ENCODE assay signal across 8 cellular contexts in genomic region chr1:211577277-211577825, GRCh38. TPM values are rescaled to one million over a fixed set of nuclear protein-coding genes. Genes with fewer than 3 reads are reported as not detected.
DNase-seq lines count a peak whose midpoint lies in the region; ATAC-seq and TF ChIP-seq lines count a peak whose summit lies in the region.

No MANE protein-coding gene starts in this region.

- POLR2A ChIA-PET in OCI-LY7 (lab: Charles Lee): no interaction called here

- H3K4me3 ChIP-seq in OCI-LY7 (ENCODE audit: low read depth, low read length, poor library complexity, severe bottlenecking): peak overlapping the region; percentile 83

- H2AFZ ChIP-seq in OCI-LY7 (ENCODE audit: low read length): peak overlapping the region; percentile 47; the same call in 1 of the 2 replicates

- DNase-seq in OCI-LY7 (ENCODE audit: low spot score) (no peak), endothelial cell (ENCODE audit: low spot score) (no peak), osteocyte (ENCODE audit: extremely low spot score, unreplicated experiment) (peak; percentile 57), NCI-H82 (lab: John Stamatoyannopoulos, UW) (no peak), inferior parietal cortex (ENCODE audit: extremely low spot score) (no peak), SIG-M5 treated with dmso at 0.1 percent for 504 hours (lab: John Stamatoyannopoulos, UW; ENCODE audit: unreplicated experiment) (no peak)

- H3K27ac Mint-ChIP-seq in endothelial cell (ENCODE audit: unreplicated experiment): peak overlapping the region; percentile 72
- peak overlapping the region; percentile 74 for H3K27ac Mint-ChIP-seq in osteocyte (ENCODE audit: unreplicated experiment)

- BruUV-seq in OCI-LY7 (replicated peaks; lab: Mats Ljungman, UMichigan): no TSS peak

- H3K36me3 ChIP-seq in ES-I3 (ENCODE audit: insufficient read depth, low read length) (0 out of 2 replicates have a peak, but pooled peaks cover 4% of the 10 kb centered on the region), OCI-LY7 (ENCODE audit: insufficient read depth, low read length) (peaks cover 29% of the 10 kb centered on the region)

- H3K27me3 Mint-ChIP-seq in endothelial cell (ENCODE audit: unreplicated experiment): peaks cover 5% of the 10 kb centered on the region
- H3K27me3 Mint-ChIP-seq in osteocyte (ENCODE audit: unreplicated experiment): no peaks in the 10 kb centered on the region

- no peaks in the 10 kb centered on the region for H3K9me3 ChIP-seq in ES-I3 (ENCODE audit: control insufficient read depth, insufficient read depth, low read length)
- H3K9me3 ChIP-seq in OCI-LY7 (ENCODE audit: low read length): no peaks in the 10 kb centered on the region

- H3K4me1 Mint-ChIP-seq in endothelial cell (ENCODE audit: unreplicated experiment) (peaks cover 23% of the 10 kb centered on the region), osteocyte (ENCODE audit: unreplicated experiment) (peaks cover 41% of the 10 kb centered on the region)

- TF ChIP-seq CTCF in OCI-LY7 (conservative IDR thresholded peaks at IDR 0.05; ENCODE audit: low read length): no peak
- no peak for TF ChIP-seq CTCF in endothelial cell (IDR thresholded peaks at IDR 0.05; ENCODE audit: unreplicated experiment)
- TF ChIP-seq CTCF in osteocyte (IDR thresholded peaks at IDR 0.05): no peak

- H3K27ac ChIP-seq in OCI-LY7 (ENCODE audit: low read depth, low read length, poor library complexity, severe bottlenecking): no peak overlapping the region

- peak overlapping the region; percentile 99 for H3K4me2 ChIP-seq in OCI-LY7 (ENCODE audit: low read length)

- intact Hi-C loops in OCI-LY7 (cut with micrococcal nuclease; ENCODE audit: unreplicated experiment): loop anchor here (1.0 to 10.0 kb wide), 4 partner anchors 72 to 1750 kb away; partner anchors contain the start of genes TRAF5 and UTP25

- peaks cover 25% of the 10 kb centered on the region for H3K79me2 ChIP-seq in OCI-LY7 (ENCODE audit: insufficient read depth, low read depth, low read length)

- peak overlapping the region; percentile 73 for H3K9ac ChIP-seq in ES-I3 (ENCODE audit: low read depth, low read length)

- H3K36me3 Mint-ChIP-seq in endothelial cell (ENCODE audit: low read depth, unreplicated experiment) (no peaks in the 10 kb centered on the region), osteocyte (ENCODE audit: unreplicated experiment) (peaks cover 21% of the 10 kb centered on the region)

- no peaks in the 10 kb centered on the region for H3K9me2 ChIP-seq in OCI-LY7 (ENCODE audit: insufficient read depth, low read length)

- ATAC-seq in GM19328 (IDR thresholded peaks at IDR 0.05; ENCODE audit: unreplicated experiment): no peak

- H3K4me1 ChIP-seq in ES-I3 (ENCODE audit: insufficient read depth, low read length) (peaks cover 30% of the 10 kb centered on the region), OCI-LY7 (ENCODE audit: insufficient read depth, low read length, poor library complexity, severe bottlenecking) (peaks cover 35% of the 10 kb centered on the region)

- peaks cover 12% of the 10 kb centered on the region for H4K20me1 ChIP-seq in OCI-LY7 (ENCODE audit: insufficient read depth, low read length)

- H3K4me3 Mint-ChIP-seq in endothelial cell (ENCODE audit: unreplicated experiment) (peak overlapping the region; percentile 95), osteocyte (ENCODE audit: unreplicated experiment) (peak overlapping the region; percentile 92)

- no peaks in the 10 kb centered on the region for H3K9me3 Mint-ChIP-seq in endothelial cell (ENCODE audit: unreplicated experiment)
- no peaks in the 10 kb centered on the region for H3K9me3 Mint-ChIP-seq in osteocyte (ENCODE audit: unreplicated experiment)

- CTCF ChIA-PET in OCI-LY7 (lab: Charles Lee; ENCODE audit: unreplicated experiment): no interaction called here

RNA-seq across cellular contexts. Expression of gene SLC30A1, which starts 1.6 kb away (rescaled TPM):
- 6.1 and 6.5 TPM in 2 replicates for total RNA-seq in OCI-LY7 (2014; rRNA removed; shearing (Covaris generic))
- 6.3 and 7.9 TPM in 2 replicates for total RNA-seq in OCI-LY7 (2022)
- total RNA-seq in endothelial cell (ENCODE audit: unreplicated experiment): 7.7 TPM
- total RNA-seq in osteocyte: 12.1 and 14.2 TPM in 2 replicates
